In genomic region chr11:5737091-5737490, GRCh38 we compare ENCODE assay signal across 25 cellular contexts. TPM values are rescaled to one million over a fixed set of nuclear protein-coding genes. Genes with fewer than 3 reads are reported as not detected.
A peak's percentile ranks its signal among the peaks of the same experiment; 100 is the strongest.
DNase-seq lines count a peak whose midpoint lies in the region; ATAC-seq and TF ChIP-seq lines count a peak whose summit lies in the region.
"Had no signal": no experiment of that assay in that cellular context is flagged by ENCODE, and none has a peak within 500 bp of the region (broad histone marks: within the 10 kb centered on the region; RNA-seq: fewer than 3 reads in every experiment).

No MANE protein-coding gene starts in this region.

- no peaks in the 10 kb centered on the region for H3F3A ChIP-seq in smooth muscle cell (ENCODE audit: low read depth)

- H3K9ac ChIP-seq in fibroblast of lung (ENCODE audit: insufficient read depth, low read length) (no peak overlapping the region), smooth muscle cell (ENCODE audit: low read depth) (no peak overlapping the region)

- H3K9me3 ChIP-seq in RWPE2 (ENCODE audit: severe bottlenecking) = no peaks in the 10 kb centered on the region
- H3K9me3 ChIP-seq in fibroblast of lung (ENCODE audit: control insufficient read depth, insufficient read depth, low read depth, low read length) = no peaks in the 10 kb centered on the region
- no peaks in the 10 kb centered on the region for H3K9me3 ChIP-seq in smooth muscle cell (replicated peaks; ENCODE audit: low read depth)
- H3K9me3 ChIP-seq: suprapubic skin had no signal

- H4K20me1 ChIP-seq in fibroblast of lung (ENCODE audit: control insufficient read depth, extremely low read depth, insufficient read depth, low read length) (no peaks in the 10 kb centered on the region), smooth muscle cell (ENCODE audit: low read depth) (no peaks in the 10 kb centered on the region)

- DNase-seq in EH (ENCODE audit: low read depth) (peak; percentile 13), RWPE2 (ENCODE audit: low spot score) (no peak), fibroblast of lung (ENCODE audit: low read depth in 2 of 2) (peak; percentile 13 to 77), renal cortical epithelial cell (ENCODE audit: low read depth) (peak; percentile 82), activated T-cell treated with anti-CD3 and anti-CD28 coated beads for 4 hours (no peak), smooth muscle cell (lab: John Stamatoyannopoulos, UW; ENCODE audit: unreplicated experiment) (no peak)
- no peak for DNase-seq in activated effector memory CD4-positive, alpha-beta T cell treated with anti-CD3 and anti-CD28 coated beads, Interleukin-2, amount 50 U/mL, for 16 hours
- DNase-seq: activated CD4-positive, alpha-beta T cell treated with anti-CD3 and anti-CD28 coated beads, Interleukin-2, amount 10 ng/mL, durations not matched to agents 7 days and 5 days; activated CD8-positive, alpha-beta memory T cell treated with anti-CD3 and anti-CD28 coated beads, Interleukin-2, amount 50 U/mL, for 4 hours; activated effector memory CD4-positive, alpha-beta T cell treated with Interleukin-2 at 50 U/mL for 16 hours; CD8-positive, alpha-beta T cell; DMS79; hypothalamus; KG1; NCI-H1092; NCI-H2029; NCI-H446 treated with DMSO at 0.1 percent for 48 hours; RPMI8226 had no signal

- TF ChIP-seq CTCF in RWPE2 (IDR thresholded peaks at IDR 0.05; ENCODE audit: poor library complexity, severe bottlenecking) = no peak
- no peak for TF ChIP-seq CTCF in fibroblast of lung (conservative IDR thresholded peaks at IDR 0.05 in 1 of 2, IDR thresholded peaks at IDR 0.05 in 1 of 2; ENCODE audit: low read depth in 1 of 2, low read length in 2 of 2)
- no peak for TF ChIP-seq CTCF in smooth muscle cell (IDR thresholded peaks at IDR 0.05; ENCODE audit: borderline replicate concordance, insufficient read depth, poor library complexity, severe bottlenecking)

- H3K79me2 ChIP-seq in fibroblast of lung (ENCODE audit: control insufficient read depth, insufficient read depth, low read length) (no peaks in the 10 kb centered on the region), smooth muscle cell (ENCODE audit: low read depth) (no peaks in the 10 kb centered on the region)

- H3K4me2 ChIP-seq in fibroblast of lung (ENCODE audit: extremely low read depth, insufficient read depth, low read length) (no peak overlapping the region), smooth muscle cell (no peak overlapping the region)

- H3K27ac ChIP-seq in RWPE2 (ENCODE audit: poor library complexity, severe bottlenecking) = no peak overlapping the region
- no peak overlapping the region for H3K27ac ChIP-seq in fibroblast of lung (ENCODE audit: insufficient read depth, low read length)
- no peak overlapping the region for H3K27ac ChIP-seq in smooth muscle cell (ENCODE audit: low read depth)
- H3K27ac ChIP-seq: suprapubic skin had no signal

- peaks cover 2% of the 10 kb centered on the region for H3K27me3 ChIP-seq in RWPE2 (ENCODE audit: insufficient read depth, poor library complexity, severe bottlenecking)
- no peaks in the 10 kb centered on the region for H3K27me3 ChIP-seq in fibroblast of lung (ENCODE audit: control insufficient read depth, insufficient read depth, low read length)
- no peaks in the 10 kb centered on the region for H3K27me3 ChIP-seq in smooth muscle cell (ENCODE audit: low read depth)
- H3K27me3 ChIP-seq: suprapubic skin had no signal

- H2AFZ ChIP-seq in fibroblast of lung (ENCODE audit: low read length) = no peak overlapping the region
- H2AFZ ChIP-seq in smooth muscle cell (ENCODE audit: low read depth) = no peak overlapping the region

- ATAC-seq in RWPE2 (ENCODE audit: low read depth) (peak; percentile 25; the same call in 1 of the 3 replicates), GM21390 (IDR thresholded peaks at IDR 0.05; ENCODE audit: unreplicated experiment) (no peak)
- ATAC-seq: CD8-positive, alpha-beta T cell had no signal

- H3K4me1 ChIP-seq in RWPE2 (ENCODE audit: insufficient read depth, poor library complexity, severe bottlenecking) (no peaks in the 10 kb centered on the region), fibroblast of lung (ENCODE audit: control insufficient read depth, extremely low read depth, insufficient read depth, low read length) (no peaks in the 10 kb centered on the region), smooth muscle cell (ENCODE audit: low read depth) (no peaks in the 10 kb centered on the region)
- H3K4me1 ChIP-seq: suprapubic skin had no signal

- no peaks in the 10 kb centered on the region for H3K36me3 ChIP-seq in RWPE2 (ENCODE audit: low read depth)
- no peaks in the 10 kb centered on the region for H3K36me3 ChIP-seq in fibroblast of lung (ENCODE audit: control insufficient read depth, insufficient read depth, low read length)
- no peaks in the 10 kb centered on the region for H3K36me3 ChIP-seq in smooth muscle cell (ENCODE audit: low read depth)
- H3K36me3 ChIP-seq: suprapubic skin had no signal

- H3K4me3 ChIP-seq in RWPE2 (ENCODE audit: severe bottlenecking) = no peak overlapping the region
- H3K4me3 ChIP-seq in fibroblast of lung (replicated peaks in 1 of 4; ENCODE audit: control extremely low read depth in 1 of 4, insufficient read depth in 1 of 4, low read depth in 3 of 4, low read length in 4 of 4) = no peak overlapping the region
- no peak overlapping the region for H3K4me3 ChIP-seq in smooth muscle cell
- H3K4me3 ChIP-seq: suprapubic skin had no signal

RNA-seq across cellular contexts. Expression of gene OR56B1, which starts 0.8 kb away (rescaled TPM):
- not detected in 2 replicates for total RNA-seq in fibroblast of lung
- not detected in 2 replicates for polyA plus RNA-seq in fibroblast of lung
- polyA plus RNA-seq in fibroblast of lung (2012) = not detected in 2 replicates
- polyA minus RNA-seq in fibroblast of lung (ENCODE audit: low replicate concordance) = not detected in 2 replicates
- not detected in 2 replicates for total RNA-seq in renal cortical epithelial cell
- total RNA-seq in smooth muscle cell = not detected in 2 replicates
- polyA plus RNA-seq in smooth muscle cell = not detected in 2 replicates
- total RNA-seq: CD8-positive, alpha-beta T cell; frontal cortex; kidney epithelial cell; mesenteric fat pad; progenitor cell of endocrine pancreas; suprapubic skin had no signal
- polyA plus RNA-seq: adipose tissue had no signal

RNA-seq across cellular contexts. Expression of gene OR52N4, which starts 17.0 kb away (rescaled TPM):
- total RNA-seq in fibroblast of lung = 0.33 TPM in 1 of 2 replicates, not detected in the other
- 0.08 TPM in 1 of 2 replicates, not detected in the other for polyA plus RNA-seq in fibroblast of lung
- not detected in 2 replicates for polyA plus RNA-seq in fibroblast of lung (2012)
- polyA minus RNA-seq in fibroblast of lung (ENCODE audit: low replicate concordance) = not detected in 2 replicates
- not detected in 2 replicates for total RNA-seq in renal cortical epithelial cell
- 0.40 and 1.9 TPM in 2 replicates for total RNA-seq in smooth muscle cell
- polyA plus RNA-seq in smooth muscle cell = not detected in 2 replicates
- total RNA-seq: frontal cortex, kidney epithelial cell, mesenteric fat pad, progenitor cell of endocrine pancreas, suprapubic skin had no signal

RNA-seq across cellular contexts. Expression of gene OR52N5, which starts 46.1 kb away (rescaled TPM):
- total RNA-seq in fibroblast of lung (not detected in 2 replicates), renal cortical epithelial cell (not detected in 2 replicates), smooth muscle cell (not detected in 2 replicates)
- polyA plus RNA-seq in fibroblast of lung (not detected in 2 replicates), smooth muscle cell (not detected in 2 replicates)
- polyA plus RNA-seq in fibroblast of lung (2012) = not detected in 2 replicates
- polyA minus RNA-seq in fibroblast of lung (ENCODE audit: low replicate concordance) = not detected in 2 replicates
- total RNA-seq: activated CD4-positive, alpha-beta T cell treated with anti-CD3 and anti-CD28 coated beads, Interleukin-2, amount 10 ng/mL, durations not matched to agents 7 days and 5 days; CD8-positive, alpha-beta T cell; frontal cortex; kidney epithelial cell; progenitor cell of endocrine pancreas; suprapubic skin had no signal

RNA-seq across cellular contexts. Expression of gene TRIM22, which starts 47.5 kb away (rescaled TPM):
- total RNA-seq in fibroblast of lung (94.8 and 112 TPM in 2 replicates), renal cortical epithelial cell (148 and 284 TPM in 2 replicates), smooth muscle cell (34.4 and 41.1 TPM in 2 replicates)
- polyA plus RNA-seq in fibroblast of lung (74.3 and 108 TPM in 2 replicates), smooth muscle cell (26.1 and 33.4 TPM in 2 replicates)
- polyA plus RNA-seq in fibroblast of lung (2012) = 53.7 and 69.3 TPM in 2 replicates
- 23.9 and 30.6 TPM in 2 replicates for polyA minus RNA-seq in fibroblast of lung (ENCODE audit: low replicate concordance)

RNA-seq across cellular contexts. Expression of gene TRIM5, which starts 52.2 kb away (rescaled TPM):
- 43.4 and 47.9 TPM in 2 replicates for total RNA-seq in fibroblast of lung
- polyA plus RNA-seq in fibroblast of lung = 26.8 and 32.4 TPM in 2 replicates
- polyA plus RNA-seq in fibroblast of lung (2012) = 20.4 and 22.2 TPM in 2 replicates
- 11.9 and 19.4 TPM in 2 replicates for polyA minus RNA-seq in fibroblast of lung (ENCODE audit: low replicate concordance)
- 37.2 and 44.3 TPM in 2 replicates for total RNA-seq in renal cortical epithelial cell
- total RNA-seq in smooth muscle cell = 22.2 and 27.6 TPM in 2 replicates
- polyA plus RNA-seq in smooth muscle cell = 16.4 and 18.0 TPM in 2 replicates

Comparison
In these comparisons a context has a peak if more than half of its experiments do, and no peak if none do; other contexts are left out.
1. DNase-seq: peak in EH (single experiment), fibroblast of lung (2 of 2) and renal cortical epithelial cell (single experiment); none in RWPE2 (single experiment), activated effector memory CD4-positive, alpha-beta T cell treated with anti-CD3 and anti-CD28 coated beads, Interleukin-2, amount 50 U/mL, for 16 hours (single experiment), activated T-cell treated with anti-CD3 and anti-CD28 coated beads for 4 hours (single experiment) and smooth muscle cell (single experiment).